ENCODE assay signal across 23 cellular contexts in genomic region chr3:126450219-126450618, GRCh38. TPM values are rescaled to one million over a fixed set of nuclear protein-coding genes. Genes with fewer than 3 reads are reported as not detected.
"Had no signal": no experiment of that assay in that cellular context is flagged by ENCODE, and none has a peak within 500 bp of the region (broad histone marks: within the 10 kb centered on the region; RNA-seq: fewer than 3 reads in every experiment).

No MANE protein-coding gene starts in this region.

- H3K4me3 ChIP-seq: adrenal gland, Peyer's patch had no signal

- H3K4me1 ChIP-seq: Peyer's patch had no signal

- H3K27ac ChIP-seq: Peyer's patch, RWPE1 had no signal

- ATAC-seq: activated CD4-positive, alpha-beta T cell treated with anti-CD3 and anti-CD28 coated beads for 36 hours; activated CD8-positive, alpha-beta T cell treated with anti-CD3 and anti-CD28 coated beads, Interleukin-2, amount 10 ng/mL, durations not matched to agents 7 days and 5 days had no signal

- H3K9me3 ChIP-seq: adrenal gland, Peyer's patch had no signal

- H3K27me3 ChIP-seq: adrenal gland, Peyer's patch had no signal

- DNase-seq: activated B cell treated with CpG ODN at 0.5 μM for 24 hours; activated CD4-positive, alpha-beta T cell treated with anti-CD3 and anti-CD28 coated beads for 36 hours; activated CD4-positive, alpha-beta T cell treated with anti-CD3 and anti-CD28 coated beads, Interleukin-2, amount 50 U/mL, for 1 hour; activated CD8-positive, alpha-beta memory T cell treated with anti-CD3 and anti-CD28 coated beads, Interleukin-2, amount 50 U/mL, for 48 hours; activated CD8-positive, alpha-beta T cell treated with anti-CD3 and anti-CD28 coated beads, Interleukin-2, amount 10 ng/mL, durations not matched to agents 7 days and 5 days; activated naive CD4-positive, alpha-beta T cell treated with anti-CD3 and anti-CD28 coated beads, Interleukin-2, amount 50 U/mL, for 16 hours; activated naive CD8-positive, alpha-beta T cell treated with anti-CD3 and anti-CD28 coated beads, Interleukin-2, amount 10 ng/mL, durations not matched to agents 7 days and 5 days; activated T-cell treated with anti-CD3 and anti-CD28 coated beads, Interleukin-2, amount 50 U/mL, for 1 hour; anterior cingulate cortex; Kasumi-1; KBM-7; NCI-H1105 treated with DMSO at 0.1 percent for 48 hours; NCI-H1436 treated with DMSO at 0.1 percent for 48 hours; NCI-H187; NCI-H2081; NCI-H510A treated with DMSO at 0.1 percent for 48 hours; NCI-H69; NK-92 treated with Interleukin-12 subunit alpha and Interleukin-12 subunit beta, amount 100 ng/mL, for 24 hours; Right ventricle myocardium superior had no signal

RNA-seq across cellular contexts. Expression of gene CFAP100, which starts 55.5 kb away (rescaled TPM):
- total RNA-seq: activated B cell treated with CpG ODN at 0.5 μM for 24 hours; activated CD4-positive, alpha-beta T cell treated with anti-CD3 and anti-CD28 coated beads for 36 hours; activated CD8-positive, alpha-beta T cell treated with anti-CD3 and anti-CD28 coated beads, Interleukin-2, amount 10 ng/mL, durations not matched to agents 7 days and 5 days; activated naive CD8-positive, alpha-beta T cell treated with anti-CD3 and anti-CD28 coated beads, Interleukin-2, amount 10 ng/mL, durations not matched to agents 7 days and 5 days; adrenal gland; Peyer's patch; Right ventricle myocardium superior; SK-MEL-5 had no signal
- polyA plus RNA-seq: adrenal gland had no signal
